In the genomic region with DNA sequence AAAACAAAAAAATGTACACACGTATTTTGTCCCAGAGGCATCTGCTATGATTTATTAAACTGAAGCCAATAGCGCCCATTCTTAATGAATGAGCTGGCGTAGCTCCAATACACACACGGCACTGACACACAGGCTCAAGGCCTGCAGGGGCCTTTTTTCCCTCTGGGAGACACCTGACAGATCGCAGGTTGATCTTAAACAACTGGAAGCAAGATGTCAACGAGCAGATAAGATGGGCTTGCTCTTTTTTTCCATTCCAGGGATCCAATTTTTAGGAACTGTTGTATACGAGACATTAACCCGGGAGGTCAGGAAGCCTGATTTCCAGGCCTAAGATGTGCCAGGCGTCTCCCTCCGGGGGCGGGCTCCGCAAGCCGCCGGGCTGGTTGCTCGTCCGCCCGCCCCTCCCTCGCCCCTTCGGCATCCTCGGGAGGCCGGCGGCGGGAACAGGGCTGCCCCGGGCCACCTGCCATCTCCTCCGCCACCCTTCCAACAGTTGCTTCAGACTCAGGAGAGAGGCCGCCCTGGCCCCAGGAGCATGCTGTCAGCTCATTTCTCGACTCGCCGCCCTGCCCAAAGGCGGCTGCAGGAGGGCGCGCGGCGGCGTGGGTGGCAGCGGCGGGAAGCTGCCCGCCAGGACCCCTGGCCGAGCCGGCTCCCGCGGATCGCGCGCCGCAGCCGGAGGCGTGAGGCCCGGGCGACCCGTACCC, we compare ENCODE assay signal across 1 cellular context.
TF ChIP-seq lines count a peak whose summit lies in the region.

No MANE protein-coding gene starts in this region.

TF ChIP-seq in HepG2, 621 proteins besides CTCF, POLR2A, EP300 and RAD21 (continued from another document):
- TF ChIP-seq, protein P1, sequence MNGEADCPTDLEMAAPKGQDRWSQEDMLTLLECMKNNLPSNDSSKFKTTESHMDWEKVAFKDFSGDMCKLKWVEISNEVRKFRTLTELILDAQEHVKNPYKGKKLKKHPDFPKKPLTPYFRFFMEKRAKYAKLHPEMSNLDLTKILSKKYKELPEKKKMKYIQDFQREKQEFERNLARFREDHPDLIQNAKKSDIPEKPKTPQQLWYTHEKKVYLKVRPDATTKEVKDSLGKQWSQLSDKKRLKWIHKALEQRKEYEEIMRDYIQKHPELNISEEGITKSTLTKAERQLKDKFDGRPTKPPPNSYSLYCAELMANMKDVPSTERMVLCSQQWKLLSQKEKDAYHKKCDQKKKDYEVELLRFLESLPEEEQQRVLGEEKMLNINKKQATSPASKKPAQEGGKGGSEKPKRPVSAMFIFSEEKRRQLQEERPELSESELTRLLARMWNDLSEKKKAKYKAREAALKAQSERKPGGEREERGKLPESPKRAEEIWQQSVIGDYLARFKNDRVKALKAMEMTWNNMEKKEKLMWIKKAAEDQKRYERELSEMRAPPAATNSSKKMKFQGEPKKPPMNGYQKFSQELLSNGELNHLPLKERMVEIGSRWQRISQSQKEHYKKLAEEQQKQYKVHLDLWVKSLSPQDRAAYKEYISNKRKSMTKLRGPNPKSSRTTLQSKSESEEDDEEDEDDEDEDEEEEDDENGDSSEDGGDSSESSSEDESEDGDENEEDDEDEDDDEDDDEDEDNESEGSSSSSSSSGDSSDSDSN (CRISPR knock-in tag; IDR thresholded peaks at IDR 0.05): peak; percentile 40; the same call in 1 of the 2 replicates
- TF ChIP-seq ZNF552 (CRISPR knock-in tag; IDR thresholded peaks at IDR 0.05; ENCODE audit: borderline replicate concordance) (no peak), ZNF710 (CRISPR knock-in tag; IDR thresholded peaks at IDR 0.05; ENCODE audit: borderline replicate concordance) (no peak), ZNF776 (CRISPR knock-in tag; IDR thresholded peaks at IDR 0.05) (no peak), MAZ (IDR thresholded peaks at IDR 0.05; ENCODE audit: borderline replicate concordance, low read depth, low read length) (no peak), MAZ (CRISPR knock-in tag; IDR thresholded peaks at IDR 0.05; ENCODE audit: low read depth) (no peak), NCOA2 (CRISPR knock-in tag; IDR thresholded peaks at IDR 0.05) (no peak), FOXO1 (CRISPR knock-in tag; IDR thresholded peaks at IDR 0.05) (no peak), ZNF530 (CRISPR knock-in tag; IDR thresholded peaks at IDR 0.05; ENCODE audit: low read depth) (no peak), ZNF451 (CRISPR knock-in tag; IDR thresholded peaks at IDR 0.05) (no peak), HES4 (CRISPR knock-in tag; IDR thresholded peaks at IDR 0.05; ENCODE audit: borderline replicate concordance) (0 out of 2 replicates have a peak, but pooled peaks have one; percentile 9), ZNF10 (CRISPR knock-in tag; IDR thresholded peaks at IDR 0.05; ENCODE audit: borderline replicate concordance, low read depth) (no peak), AKAP8 (CRISPR knock-in tag; IDR thresholded peaks at IDR 0.05) (no peak), ZNF17 (CRISPR knock-in tag; IDR thresholded peaks at IDR 0.05) (no peak), ZNF747 (CRISPR knock-in tag; IDR thresholded peaks at IDR 0.05; ENCODE audit: borderline replicate concordance) (no peak), ATF6 (CRISPR knock-in tag; conservative IDR thresholded peaks at IDR 0.05) (no peak), ZNF33A (CRISPR knock-in tag; IDR thresholded peaks at IDR 0.05; ENCODE audit: borderline replicate concordance) (no peak), SKIL (CRISPR knock-in tag; IDR thresholded peaks at IDR 0.05; ENCODE audit: borderline replicate concordance) (no peak), ZNF292 (CRISPR knock-in tag; IDR thresholded peaks at IDR 0.05; ENCODE audit: borderline replicate concordance, low read depth) (no peak), ZNF143 (CRISPR knock-in tag; IDR thresholded peaks at IDR 0.05) (no peak), GFI1 (CRISPR knock-in tag; IDR thresholded peaks at IDR 0.05; ENCODE audit: borderline replicate concordance) (no peak), NRL (CRISPR knock-in tag; IDR thresholded peaks at IDR 0.05; ENCODE audit: borderline replicate concordance) (no peak), MLLT10 (CRISPR knock-in tag; IDR thresholded peaks at IDR 0.05) (no peak), ATF2 (CRISPR knock-in tag; IDR thresholded peaks at IDR 0.05) (no peak), ZBTB7B (CRISPR knock-in tag; IDR thresholded peaks at IDR 0.05) (peak; percentile 27; the same call in 1 of the 2 replicates), SMYD3 (CRISPR knock-in tag; IDR thresholded peaks at IDR 0.05) (no peak), TEAD3 (CRISPR knock-in tag; optimal IDR thresholded peaks at IDR 0.05; ENCODE audit: borderline replicate concordance) (peak; percentile 19)
- TF ChIP-seq, protein P2, sequence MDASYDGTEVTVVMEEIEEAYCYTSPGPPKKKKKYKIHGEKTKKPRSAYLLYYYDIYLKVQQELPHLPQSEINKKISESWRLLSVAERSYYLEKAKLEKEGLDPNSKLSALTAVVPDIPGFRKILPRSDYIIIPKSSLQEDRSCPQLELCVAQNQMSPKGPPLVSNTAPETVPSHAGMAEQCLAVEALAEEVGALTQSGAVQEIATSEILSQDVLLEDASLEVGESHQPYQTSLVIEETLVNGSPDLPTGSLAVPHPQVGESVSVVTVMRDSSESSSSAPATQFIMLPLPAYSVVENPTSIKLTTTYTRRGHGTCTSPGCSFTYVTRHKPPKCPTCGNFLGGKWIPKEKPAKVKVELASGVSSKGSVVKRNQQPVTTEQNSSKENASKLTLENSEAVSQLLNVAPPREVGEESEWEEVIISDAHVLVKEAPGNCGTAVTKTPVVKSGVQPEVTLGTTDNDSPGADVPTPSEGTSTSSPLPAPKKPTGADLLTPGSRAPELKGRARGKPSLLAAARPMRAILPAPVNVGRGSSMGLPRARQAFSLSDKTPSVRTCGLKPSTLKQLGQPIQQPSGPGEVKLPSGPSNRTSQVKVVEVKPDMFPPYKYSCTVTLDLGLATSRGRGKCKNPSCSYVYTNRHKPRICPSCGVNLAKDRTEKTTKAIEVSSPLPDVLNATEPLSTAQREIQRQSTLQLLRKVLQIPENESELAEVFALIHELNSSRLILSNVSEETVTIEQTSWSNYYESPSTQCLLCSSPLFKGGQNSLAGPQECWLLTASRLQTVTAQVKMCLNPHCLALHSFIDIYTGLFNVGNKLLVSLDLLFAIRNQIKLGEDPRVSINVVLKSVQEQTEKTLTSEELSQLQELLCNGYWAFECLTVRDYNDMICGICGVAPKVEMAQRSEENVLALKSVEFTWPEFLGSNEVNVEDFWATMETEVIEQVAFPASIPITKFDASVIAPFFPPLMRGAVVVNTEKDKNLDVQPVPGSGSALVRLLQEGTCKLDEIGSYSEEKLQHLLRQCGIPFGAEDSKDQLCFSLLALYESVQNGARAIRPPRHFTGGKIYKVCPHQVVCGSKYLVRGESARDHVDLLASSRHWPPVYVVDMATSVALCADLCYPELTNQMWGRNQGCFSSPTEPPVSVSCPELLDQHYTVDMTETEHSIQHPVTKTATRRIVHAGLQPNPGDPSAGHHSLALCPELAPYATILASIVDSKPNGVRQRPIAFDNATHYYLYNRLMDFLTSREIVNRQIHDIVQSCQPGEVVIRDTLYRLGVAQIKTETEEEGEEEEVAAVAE (CRISPR knock-in tag; IDR thresholded peaks at IDR 0.05; ENCODE audit: borderline replicate concordance): no peak
- TF ChIP-seq, protein P3, sequence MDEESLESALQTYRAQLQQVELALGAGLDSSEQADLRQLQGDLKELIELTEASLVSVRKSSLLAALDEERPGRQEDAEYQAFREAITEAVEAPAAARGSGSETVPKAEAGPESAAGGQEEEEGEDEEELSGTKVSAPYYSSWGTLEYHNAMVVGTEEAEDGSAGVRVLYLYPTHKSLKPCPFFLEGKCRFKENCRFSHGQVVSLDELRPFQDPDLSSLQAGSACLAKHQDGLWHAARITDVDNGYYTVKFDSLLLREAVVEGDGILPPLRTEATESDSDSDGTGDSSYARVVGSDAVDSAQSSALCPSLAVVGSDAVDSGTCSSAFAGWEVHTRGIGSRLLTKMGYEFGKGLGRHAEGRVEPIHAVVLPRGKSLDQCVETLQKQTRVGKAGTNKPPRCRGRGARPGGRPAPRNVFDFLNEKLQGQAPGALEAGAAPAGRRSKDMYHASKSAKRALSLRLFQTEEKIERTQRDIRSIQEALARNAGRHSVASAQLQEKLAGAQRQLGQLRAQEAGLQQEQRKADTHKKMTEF (CRISPR knock-in tag; IDR thresholded peaks at IDR 0.05): peak; percentile 42; the same call in 1 of the 2 replicates
